ENCODE assay signal across 14 cellular contexts in the genomic region with DNA sequence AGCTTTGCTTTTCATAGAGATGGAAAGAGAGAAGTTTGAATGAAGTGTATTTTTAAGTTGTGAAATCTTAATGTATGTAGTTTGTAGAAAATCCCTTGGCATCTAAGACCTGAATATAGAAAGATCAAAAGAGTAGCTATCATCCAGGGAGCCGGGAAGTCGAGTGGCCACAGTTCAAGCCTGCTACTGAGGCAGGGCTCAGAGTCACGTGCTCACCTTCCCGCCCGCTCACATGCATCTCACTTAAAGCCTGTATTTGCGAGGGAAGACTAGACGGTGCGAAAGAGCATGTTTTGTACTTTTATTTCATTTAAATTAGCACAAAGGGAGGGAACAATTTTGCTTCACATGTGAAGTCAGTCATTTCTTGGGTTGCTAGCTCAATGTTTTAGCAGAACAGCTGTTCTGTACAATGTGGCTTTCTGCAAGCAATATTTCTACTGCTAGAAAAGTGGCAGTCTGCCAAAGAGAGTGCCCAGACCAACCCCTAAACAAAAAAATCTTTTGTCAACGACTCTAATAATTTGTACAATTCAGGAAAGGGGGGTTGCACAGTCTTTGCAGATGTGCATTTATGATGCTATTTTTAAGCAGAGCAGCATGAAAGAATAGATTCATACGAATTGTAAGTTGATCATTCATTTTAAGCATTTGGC.
DNase-seq lines count a peak whose midpoint lies in the region; ATAC-seq and TF ChIP-seq lines count a peak whose summit lies in the region.
"Had no signal": no experiment of that assay in that cellular context is flagged by ENCODE, and none has a peak within 500 bp of the region (broad histone marks: within the 10 kb centered on the region; RNA-seq: fewer than 3 reads in every experiment).

No MANE protein-coding gene starts in this region.

- H3K27ac ChIP-seq in effector memory CD4-positive, alpha-beta T cell (ENCODE audit: insufficient read depth, low read length, poor library complexity, severe bottlenecking) = no peak overlapping the region
- H3K27ac ChIP-seq: cardiac muscle cell, foreskin keratinocyte had no signal

- no peak overlapping the region for H3K4me3 ChIP-seq in MG63
- H3K4me3 ChIP-seq in effector memory CD4-positive, alpha-beta T cell (ENCODE audit: insufficient read depth, low read depth, low read length, poor library complexity, severe bottlenecking) = no peak overlapping the region
- H3K4me3 ChIP-seq: cardiac muscle cell had no signal

- peak overlapping the region in 1 of 3 experiments; percentile 62 for H3K4me3 Mint-ChIP-seq in nephron
- H3K4me3 Mint-ChIP-seq in T-helper 17 cell = no peak overlapping the region
- H3K4me3 Mint-ChIP-seq: CD4-positive, CD25-positive, alpha-beta regulatory T cell; stimulated activated naive B cell treated with anti-CD40 and anti-IgM and Interleukin-4, amounts not matched to agents 10 μg/mL and 1 μg/mL and 100 μg/mL, for 72 hours had no signal

- H3K4me1 ChIP-seq in effector memory CD4-positive, alpha-beta T cell (ENCODE audit: control insufficient read depth, insufficient read depth, low read length, poor library complexity, severe bottlenecking) = no peaks in the 10 kb centered on the region
- H3K4me1 ChIP-seq: foreskin keratinocyte had no signal

- H3K27me3 Mint-ChIP-seq in nephron (ENCODE audit: low read depth) (peaks cover 3% of the 10 kb centered on the region), T-helper 17 cell (no peaks in the 10 kb centered on the region)
- H3K27me3 Mint-ChIP-seq: stimulated activated naive B cell treated with anti-CD40 and anti-IgM and Interleukin-4, amounts not matched to agents 10 μg/mL and 1 μg/mL and 100 μg/mL, for 72 hours had no signal

- H3K4me1 Mint-ChIP-seq in nephron = peaks cover 17% of the 10 kb centered on the region
- no peaks in the 10 kb centered on the region for H3K4me1 Mint-ChIP-seq in T-helper 17 cell
- H3K4me1 Mint-ChIP-seq: CD4-positive, CD25-positive, alpha-beta regulatory T cell; stimulated activated naive B cell treated with anti-CD40 and anti-IgM and Interleukin-4, amounts not matched to agents 10 μg/mL and 1 μg/mL and 100 μg/mL, for 72 hours had no signal

- H3K9me3 ChIP-seq in MG63 = no peaks in the 10 kb centered on the region
- H3K9me3 ChIP-seq in effector memory CD4-positive, alpha-beta T cell (ENCODE audit: control insufficient read depth, low read length) = no peaks in the 10 kb centered on the region
- no peaks in the 10 kb centered on the region for H3K9me3 ChIP-seq in T-helper 17 cell (ENCODE audit: control insufficient read depth, low read length, poor library complexity, severe bottlenecking)

- no peak for ATAC-seq in T-helper 17 cell
- ATAC-seq in HG03432 (IDR thresholded peaks at IDR 0.05; ENCODE audit: unreplicated experiment) = no peak
- ATAC-seq: foreskin keratinocyte; left lobe of liver; stimulated activated naive B cell treated with anti-CD40 and anti-IgM and Interleukin-4, amounts not matched to agents 10 μg/mL and 1 μg/mL and 100 μg/mL, for 72 hours had no signal

- H3K27ac Mint-ChIP-seq in nephron = peak overlapping the region in 2 of 3 experiments; percentile 53 to 58
- no peak overlapping the region for H3K27ac Mint-ChIP-seq in T-helper 17 cell
- H3K27ac Mint-ChIP-seq: CD4-positive, CD25-positive, alpha-beta regulatory T cell; stimulated activated naive B cell treated with anti-CD40 and anti-IgM and Interleukin-4, amounts not matched to agents 10 μg/mL and 1 μg/mL and 100 μg/mL, for 72 hours had no signal

- peak; percentile 50 for DNase-seq in H4 (ENCODE audit: low spot score)
- peak; percentile 29 for DNase-seq in NCI-H2196 treated with DMSO at 0.1 percent for 48 hours (lab: John Stamatoyannopoulos, UW; ENCODE audit: unreplicated experiment)
- DNase-seq in cerebellum (ENCODE audit: low spot score) = peak; percentile 1
- DNase-seq in MG63 = no peak
- no peak for DNase-seq in effector memory CD4-positive, alpha-beta T cell
- DNase-seq in T-helper 17 cell = no peak
- DNase-seq: CD4-positive, CD25-positive, alpha-beta regulatory T cell; foreskin keratinocyte; SIG-M5; stimulated activated naive B cell treated with anti-CD40 and anti-IgM and Interleukin-4, amounts not matched to agents 10 μg/mL and 1 μg/mL and 100 μg/mL, for 72 hours had no signal

- H3K9me3 Mint-ChIP-seq in nephron = no peaks in the 10 kb centered on the region
- H3K9me3 Mint-ChIP-seq: stimulated activated naive B cell treated with anti-CD40 and anti-IgM and Interleukin-4, amounts not matched to agents 10 μg/mL and 1 μg/mL and 100 μg/mL, for 72 hours had no signal

- TF ChIP-seq CTCF in nephron (IDR thresholded peaks at IDR 0.05; ENCODE audit: unreplicated experiment in 3 of 3) = no peak

- H3K27me3 ChIP-seq in MG63 = no peaks in the 10 kb centered on the region
- H3K27me3 ChIP-seq in effector memory CD4-positive, alpha-beta T cell (replicated peaks; ENCODE audit: control insufficient read depth, insufficient read depth, low read length, poor library complexity, severe bottlenecking) = no peaks in the 10 kb centered on the region
- H3K27me3 ChIP-seq: cardiac muscle cell had no signal

- no peaks in the 10 kb centered on the region for H3K36me3 ChIP-seq in MG63
- no peaks in the 10 kb centered on the region for H3K36me3 ChIP-seq in effector memory CD4-positive, alpha-beta T cell (ENCODE audit: control insufficient read depth, insufficient read depth, low read length)
- H3K36me3 ChIP-seq: cardiac muscle cell had no signal

- H3K36me3 Mint-ChIP-seq in nephron (ENCODE audit: low read depth) (no peaks in the 10 kb centered on the region), T-helper 17 cell (ENCODE audit: low read depth) (no peaks in the 10 kb centered on the region)
- H3K36me3 Mint-ChIP-seq: CD4-positive, CD25-positive, alpha-beta regulatory T cell; stimulated activated naive B cell treated with anti-CD40 and anti-IgM and Interleukin-4, amounts not matched to agents 10 μg/mL and 1 μg/mL and 100 μg/mL, for 72 hours had no signal

Comparison
In these comparisons a context has a peak if more than half of its experiments do, and no peak if none do; other contexts are left out.
1. DNase-seq: peak in H4 (single experiment), NCI-H2196 treated with DMSO at 0.1 percent for 48 hours (single experiment) and cerebellum (single experiment); none in MG63 (single experiment), effector memory CD4-positive, alpha-beta T cell (0 of 3) and T-helper 17 cell (0 of 3).